23 cellular contexts compared by ENCODE assay signal in the genomic region with DNA sequence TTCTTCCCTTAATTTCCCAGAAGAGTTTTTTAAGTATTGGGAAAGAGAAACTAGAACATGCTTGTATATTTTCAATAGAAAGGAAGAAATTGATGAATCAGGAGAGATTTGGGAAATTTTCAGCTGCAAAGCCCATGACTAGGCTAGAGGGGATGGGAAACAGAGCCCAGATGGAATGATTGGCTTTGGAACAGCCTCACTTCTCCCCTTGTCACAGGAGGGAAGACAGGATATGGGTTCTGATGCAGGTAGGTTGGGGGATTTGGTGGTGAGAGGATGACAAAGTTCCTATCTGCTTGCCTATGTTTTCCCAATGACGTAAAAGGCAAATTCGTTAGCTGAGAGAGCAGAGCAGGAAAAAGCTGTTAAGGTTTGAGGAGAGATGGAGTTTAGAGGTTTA. TPM values are rescaled to one million over a fixed set of nuclear protein-coding genes. Genes with fewer than 3 reads are reported as not detected.
DNase-seq lines count a peak whose midpoint lies in the region; ATAC-seq, FAIRE-seq and TF ChIP-seq lines count a peak whose summit lies in the region.
"Had no signal": no experiment of that assay in that cellular context is flagged by ENCODE, and none has a peak within 500 bp of the region (broad histone marks: within the 10 kb centered on the region; RNA-seq: fewer than 3 reads in every experiment).

No MANE protein-coding gene starts in this region.

- no peak for FAIRE-seq in astrocyte (lab: Jason Lieb, UNC)
- FAIRE-seq: A204.1, GM12878, GM19239, HepG2 had no signal

- no peaks in the 10 kb centered on the region for H3K36me3 Mint-ChIP-seq in astrocyte (ENCODE audit: low read depth, unreplicated experiment)
- H3K36me3 Mint-ChIP-seq in naive thymus-derived CD4-positive, alpha-beta T cell: no peaks in the 10 kb centered on the region
- H3K36me3 Mint-ChIP-seq: CD4-positive, CD25-positive, alpha-beta regulatory T cell; CD8-positive, alpha-beta memory T cell had no signal

- H3K9me3 ChIP-seq in HEK293 (ENCODE audit: control insufficient read depth, insufficient read depth, low read depth, low read length) (no peaks in the 10 kb centered on the region), astrocyte (ENCODE audit: insufficient read depth, low read depth, low read length) (no peaks in the 10 kb centered on the region), tibial nerve (no peaks in the 10 kb centered on the region)
- H3K9me3 ChIP-seq in naive thymus-derived CD4-positive, alpha-beta T cell (ENCODE audit: control insufficient read depth in 2 of 3, low read length in 3 of 3): no peaks in the 10 kb centered on the region
- H3K9me3 ChIP-seq: BE2C had no signal

- TF ChIP-seq CTCF in HEK293 (tag by site-specific recombination; IDR thresholded peaks at IDR 0.05): no peak
- TF ChIP-seq CTCF in astrocyte (IDR thresholded peaks at IDR 0.05; ENCODE audit: insufficient read depth, low read depth, low read length): no peak
- no peak for TF ChIP-seq CTCF in tibial nerve (IDR thresholded peaks at IDR 0.05)

- POLR2A ChIA-PET in HEK293 (lab: Yijun Ruan, JAX): interaction anchor here (1.1 kb wide), 1 partner anchor 27 kb away, joined by 3 read pairs; no protein-coding TSS in a partner anchor
- POLR2A ChIA-PET in naive thymus-derived CD4-positive, alpha-beta T cell (lab: Charles Lee): interaction anchor here (0.6 to 1.3 kb wide), 2 partner anchors 86 to 161 kb away, joined by 3 to 4 read pairs; no protein-coding TSS in a partner anchor

- H3K36me3 ChIP-seq in HEK293 (ENCODE audit: control insufficient read depth in 2 of 2, insufficient read depth in 1 of 2, low read length in 2 of 2) (no peaks in the 10 kb centered on the region), astrocyte (ENCODE audit: insufficient read depth, low read length) (no peaks in the 10 kb centered on the region), tibial nerve (no peaks in the 10 kb centered on the region)
- no peaks in the 10 kb centered on the region for H3K36me3 ChIP-seq in naive thymus-derived CD4-positive, alpha-beta T cell (ENCODE audit: control insufficient read depth in 2 of 3, insufficient read depth in 3 of 3, low read length in 3 of 3)
- H3K36me3 ChIP-seq: BE2C had no signal

- no peaks in the 10 kb centered on the region for H3K4me1 ChIP-seq in HEK293 (ENCODE audit: control insufficient read depth, insufficient read depth, low read length)
- H3K4me1 ChIP-seq in astrocyte (ENCODE audit: insufficient read depth, low read length): no peaks in the 10 kb centered on the region
- H3K4me1 ChIP-seq in naive thymus-derived CD4-positive, alpha-beta T cell (ENCODE audit: control insufficient read depth in 2 of 2, insufficient read depth in 2 of 2, low read length in 2 of 2): no peaks in the 10 kb centered on the region
- no peaks in the 10 kb centered on the region for H3K4me1 ChIP-seq in tibial nerve
- H3K4me1 ChIP-seq: BE2C had no signal

- no peak overlapping the region for H2AFZ ChIP-seq in astrocyte (ENCODE audit: low read depth, low read length)
- H2AFZ ChIP-seq: GM23248 had no signal

- H3K27me3 ChIP-seq in astrocyte (ENCODE audit: insufficient read depth, low read length) (peaks cover 2% of the 10 kb centered on the region), tibial nerve (no peaks in the 10 kb centered on the region)
- H3K27me3 ChIP-seq in naive thymus-derived CD4-positive, alpha-beta T cell (ENCODE audit: control insufficient read depth in 2 of 2, insufficient read depth in 2 of 2, low read length in 2 of 2): no peaks in the 10 kb centered on the region
- H3K27me3 ChIP-seq: BE2C had no signal

- no peaks in the 10 kb centered on the region for H3K27me3 Mint-ChIP-seq in astrocyte (ENCODE audit: low read depth, unreplicated experiment)
- peaks cover 0 to 3% (median 0%) of the 10 kb centered on the region in 5 donors for H3K27me3 Mint-ChIP-seq in naive thymus-derived CD4-positive, alpha-beta T cell
- H3K27me3 Mint-ChIP-seq: CD8-positive, alpha-beta memory T cell had no signal

- H3K27ac ChIP-seq in HEK293 (ENCODE audit: extremely low read depth, low read depth, low read length) (no peak overlapping the region), astrocyte (ENCODE audit: low read depth, low read length) (no peak overlapping the region), tibial nerve (no peak overlapping the region)
- no peak overlapping the region for H3K27ac ChIP-seq in naive thymus-derived CD4-positive, alpha-beta T cell (ENCODE audit: low read depth, low read length)
- H3K27ac ChIP-seq: GM23248 had no signal

- intact Hi-C loops in naive thymus-derived CD4-positive, alpha-beta T cell (cut with micrococcal nuclease): no loop called here

- DNase-seq in astrocyte (ENCODE audit: low read depth): no peak
- peak; percentile 22 for DNase-seq in iPS-NIHi7 (ENCODE audit: extremely low spot score)
- DNase-seq in naive thymus-derived CD4-positive, alpha-beta T cell: no peak
- DNase-seq in tibial nerve (ENCODE audit: low spot score in 2 of 2): no peak
- DNase-seq in activated naive CD4-positive, alpha-beta T cell (lab: John Stamatoyannopoulos, UW): no peak
- no peak for DNase-seq in NCI-H1694 treated with DMSO at 0.1 percent for 48 hours (lab: John Stamatoyannopoulos, UW)
- DNase-seq: ACHN; BE2C; C1 segment of cervical spinal cord; CD4-positive, CD25-positive, alpha-beta regulatory T cell; CD8-positive, alpha-beta memory T cell; COR-L47; DMS 273 treated with DMSO at 0.1 percent for 48 hours; DMS53; DND-41; EL; GM23248; H7 had no signal

- no peak overlapping the region for H3K4me3 Mint-ChIP-seq in astrocyte (ENCODE audit: unreplicated experiment)
- no peak overlapping the region for H3K4me3 Mint-ChIP-seq in naive thymus-derived CD4-positive, alpha-beta T cell
- H3K4me3 Mint-ChIP-seq: CD4-positive, CD25-positive, alpha-beta regulatory T cell; CD8-positive, alpha-beta memory T cell had no signal

- H4K20me1 ChIP-seq in astrocyte (ENCODE audit: insufficient read depth, low read length): no peaks in the 10 kb centered on the region

- H3K4me3 ChIP-seq in HEK293 (ENCODE audit: low read depth, low read length) (no peak overlapping the region), astrocyte (ENCODE audit: insufficient read depth, low read depth, low read length) (no peak overlapping the region), tibial nerve (no peak overlapping the region)
- H3K4me3 ChIP-seq in naive thymus-derived CD4-positive, alpha-beta T cell (ENCODE audit: low read length): no peak overlapping the region
- H3K4me3 ChIP-seq: GM12878, GM23248 had no signal

- H3K27ac Mint-ChIP-seq in astrocyte (ENCODE audit: unreplicated experiment): peak overlapping the region; percentile 35
- H3K27ac Mint-ChIP-seq in naive thymus-derived CD4-positive, alpha-beta T cell: no peak overlapping the region
- H3K27ac Mint-ChIP-seq: CD8-positive, alpha-beta memory T cell had no signal

- no peak for TF ChIP-seq POLR2A in tibial nerve (IDR thresholded peaks at IDR 0.05)

- CTCF ChIA-PET in HEK293 (lab: Yijun Ruan, JAX): interaction anchor here (0.6 to 4.8 kb wide), 4 partner anchors 9 to 151 kb away, joined by 3 to 37 read pairs (median 3); no protein-coding TSS in a partner anchor
- CTCF ChIA-PET in naive thymus-derived CD4-positive, alpha-beta T cell (lab: Charles Lee): interaction anchor here (0.7 kb wide), 1 partner anchor 10 kb away, joined by 5 read pairs; no protein-coding TSS in a partner anchor

- WGBS in tibial nerve, 2 donors: 76 to 81% methylated on average over 2 of the region's 2 CpGs

- H3K4me2 ChIP-seq in astrocyte (ENCODE audit: low read length): no peak overlapping the region

- no peak for TF ChIP-seq EP300 in tibial nerve (IDR thresholded peaks at IDR 0.05)

- H3K79me2 ChIP-seq in astrocyte (ENCODE audit: insufficient read depth, low read length): no peaks in the 10 kb centered on the region

- ATAC-seq in naive thymus-derived CD4-positive, alpha-beta T cell: no peak
- ATAC-seq: GM12878, HepG2 had no signal

- no peak overlapping the region for H3K9ac ChIP-seq in astrocyte (ENCODE audit: low read length)
- H3K9ac ChIP-seq: GM23248 had no signal

- no peaks in the 10 kb centered on the region for H3K9me3 Mint-ChIP-seq in astrocyte (ENCODE audit: unreplicated experiment)
- no peaks in the 10 kb centered on the region for H3K9me3 Mint-ChIP-seq in naive thymus-derived CD4-positive, alpha-beta T cell
- H3K9me3 Mint-ChIP-seq: CD4-positive, CD25-positive, alpha-beta regulatory T cell; CD8-positive, alpha-beta memory T cell had no signal

- peaks cover 9% of the 10 kb centered on the region for H3K4me1 Mint-ChIP-seq in astrocyte (ENCODE audit: low read depth, unreplicated experiment)
- H3K4me1 Mint-ChIP-seq in naive thymus-derived CD4-positive, alpha-beta T cell: no peaks in the 10 kb centered on the region
- H3K4me1 Mint-ChIP-seq: CD8-positive, alpha-beta memory T cell had no signal

TF ChIP-seq in HEK293, 187 proteins besides CTCF, POLR2A, EP300 and RAD21:
- TF ChIP-seq EGR2 (tag by site-specific recombination; IDR thresholded peaks at IDR 0.05; ENCODE audit: low read depth): no peak
- TF ChIP-seq ZBTB17 (tag by site-specific recombination; IDR thresholded peaks at IDR 0.05): peak; percentile 61; the same call in 1 of the 2 replicates

RNA-seq across cellular contexts. Expression of a gene that starts 31.0 kb away (rescaled TPM):
- total RNA-seq in astrocyte (72.3 and 85.1 TPM in 2 replicates), tibial nerve (10 to 100 TPM; 49.6 to 90.0 (median 54.3) TPM)
- total RNA-seq in naive thymus-derived CD4-positive, alpha-beta T cell: 100 to 1,000 TPM; 118 to 148 (median 131) TPM
- polyA plus RNA-seq in naive thymus-derived CD4-positive, alpha-beta T cell: 10 to 100 TPM; 22.3 to 26.6 TPM
